Comparison of ENCODE assay signal across 1 cellular context in the genomic region with DNA sequence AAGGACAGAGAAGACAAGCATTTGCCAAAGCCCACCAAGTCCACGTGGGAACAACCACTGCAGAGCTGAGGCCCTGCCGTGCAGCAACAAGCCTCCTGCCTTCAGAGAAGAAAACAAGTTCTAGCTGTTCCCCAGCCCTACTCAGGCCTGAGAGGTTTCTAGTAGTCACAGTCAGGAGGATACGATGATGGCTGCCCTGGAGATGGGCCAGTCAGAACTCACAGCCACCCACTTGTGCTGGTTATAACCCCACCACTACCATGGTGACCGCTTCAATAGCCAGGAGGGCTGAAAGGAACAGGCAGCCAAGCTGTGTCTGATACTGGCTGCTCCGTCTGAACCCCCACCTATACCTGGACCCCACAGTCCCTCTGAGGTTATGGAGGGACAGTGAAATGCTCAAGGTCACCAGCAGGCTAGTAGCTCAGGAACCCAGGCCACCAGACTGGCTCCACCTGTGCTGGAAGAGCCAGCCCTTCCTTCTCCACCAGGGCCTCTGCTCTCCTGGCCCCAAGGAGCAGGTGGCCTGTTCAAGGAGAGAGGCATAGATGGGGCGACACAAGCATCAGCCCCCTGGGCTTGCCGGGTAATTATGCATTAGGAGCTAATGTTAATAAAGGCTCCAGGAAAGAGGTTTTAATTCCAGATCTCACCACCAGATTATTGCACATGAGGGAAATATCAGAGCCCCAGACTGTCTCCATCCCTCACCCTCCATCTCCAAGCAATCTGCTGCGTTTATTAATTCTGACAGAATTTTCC.
TF ChIP-seq lines count a peak whose summit lies in the region.

No MANE protein-coding gene starts in this region.

TF ChIP-seq in HepG2, 621 proteins besides CTCF, POLR2A, EP300 and RAD21 (continued from another document):
- TF ChIP-seq, protein P1, sequence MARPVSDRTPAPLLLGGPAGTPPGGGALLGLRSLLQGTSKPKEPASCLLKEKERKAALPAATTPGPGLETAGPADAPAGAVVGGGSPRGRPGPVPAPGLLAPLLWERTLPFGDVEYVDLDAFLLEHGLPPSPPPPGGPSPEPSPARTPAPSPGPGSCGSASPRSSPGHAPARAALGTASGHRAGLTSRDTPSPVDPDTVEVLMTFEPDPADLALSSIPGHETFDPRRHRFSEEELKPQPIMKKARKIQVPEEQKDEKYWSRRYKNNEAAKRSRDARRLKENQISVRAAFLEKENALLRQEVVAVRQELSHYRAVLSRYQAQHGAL (CRISPR knock-in tag; IDR thresholded peaks at IDR 0.05; ENCODE audit: not compliant biosample characterization), result no peak
